In the genomic region with DNA sequence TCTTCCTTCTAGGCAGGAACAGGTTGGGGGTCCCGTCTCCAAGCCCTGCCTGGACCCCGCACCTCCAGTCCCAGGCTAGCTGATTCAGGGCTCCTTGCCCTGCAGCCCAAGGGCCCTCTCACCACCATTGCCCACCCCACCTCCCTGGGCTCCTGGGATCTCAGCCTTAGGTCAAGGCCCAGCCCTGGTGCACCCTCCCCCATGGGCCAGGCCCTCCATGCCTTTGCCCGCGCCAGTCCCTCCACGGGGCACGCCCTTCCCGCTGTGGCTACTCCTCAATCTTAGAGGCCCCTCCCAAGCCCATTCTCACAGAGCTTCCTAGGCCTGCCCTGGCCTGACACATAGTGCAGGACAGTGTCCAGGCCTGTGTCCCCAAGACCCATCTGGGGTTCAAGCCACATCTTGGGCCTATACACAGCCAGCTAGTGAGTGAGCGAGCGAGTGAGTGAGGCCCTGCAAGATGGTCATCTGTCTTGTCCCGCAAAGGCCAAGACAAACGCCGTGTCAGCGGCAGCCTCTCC, we compare ENCODE assay signal across 1 cellular context.
TF ChIP-seq lines count a peak whose summit lies in the region.

No MANE protein-coding gene starts in this region.

TF ChIP-seq in WTC11, 78 proteins besides CTCF, POLR2A, EP300 and RAD21 (continued from another document):
- TF ChIP-seq, protein P1, sequence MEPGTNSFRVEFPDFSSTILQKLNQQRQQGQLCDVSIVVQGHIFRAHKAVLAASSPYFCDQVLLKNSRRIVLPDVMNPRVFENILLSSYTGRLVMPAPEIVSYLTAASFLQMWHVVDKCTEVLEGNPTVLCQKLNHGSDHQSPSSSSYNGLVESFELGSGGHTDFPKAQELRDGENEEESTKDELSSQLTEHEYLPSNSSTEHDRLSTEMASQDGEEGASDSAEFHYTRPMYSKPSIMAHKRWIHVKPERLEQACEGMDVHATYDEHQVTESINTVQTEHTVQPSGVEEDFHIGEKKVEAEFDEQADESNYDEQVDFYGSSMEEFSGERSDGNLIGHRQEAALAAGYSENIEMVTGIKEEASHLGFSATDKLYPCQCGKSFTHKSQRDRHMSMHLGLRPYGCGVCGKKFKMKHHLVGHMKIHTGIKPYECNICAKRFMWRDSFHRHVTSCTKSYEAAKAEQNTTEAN (CRISPR knock-in tag; IDR thresholded peaks at IDR 0.05): no peak
- TF ChIP-seq ZNF317 (CRISPR knock-in tag; IDR thresholded peaks at IDR 0.05; ENCODE audit: borderline replicate concordance, low read depth): no peak
- TF ChIP-seq, protein P2, sequence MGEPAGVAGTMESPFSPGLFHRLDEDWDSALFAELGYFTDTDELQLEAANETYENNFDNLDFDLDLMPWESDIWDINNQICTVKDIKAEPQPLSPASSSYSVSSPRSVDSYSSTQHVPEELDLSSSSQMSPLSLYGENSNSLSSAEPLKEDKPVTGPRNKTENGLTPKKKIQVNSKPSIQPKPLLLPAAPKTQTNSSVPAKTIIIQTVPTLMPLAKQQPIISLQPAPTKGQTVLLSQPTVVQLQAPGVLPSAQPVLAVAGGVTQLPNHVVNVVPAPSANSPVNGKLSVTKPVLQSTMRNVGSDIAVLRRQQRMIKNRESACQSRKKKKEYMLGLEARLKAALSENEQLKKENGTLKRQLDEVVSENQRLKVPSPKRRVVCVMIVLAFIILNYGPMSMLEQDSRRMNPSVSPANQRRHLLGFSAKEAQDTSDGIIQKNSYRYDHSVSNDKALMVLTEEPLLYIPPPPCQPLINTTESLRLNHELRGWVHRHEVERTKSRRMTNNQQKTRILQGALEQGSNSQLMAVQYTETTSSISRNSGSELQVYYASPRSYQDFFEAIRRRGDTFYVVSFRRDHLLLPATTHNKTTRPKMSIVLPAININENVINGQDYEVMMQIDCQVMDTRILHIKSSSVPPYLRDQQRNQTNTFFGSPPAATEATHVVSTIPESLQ (CRISPR knock-in tag; IDR thresholded peaks at IDR 0.05): no peak
- TF ChIP-seq NFATC4 (CRISPR knock-in tag; IDR thresholded peaks at IDR 0.05): no peak
- TF ChIP-seq, protein P3, sequence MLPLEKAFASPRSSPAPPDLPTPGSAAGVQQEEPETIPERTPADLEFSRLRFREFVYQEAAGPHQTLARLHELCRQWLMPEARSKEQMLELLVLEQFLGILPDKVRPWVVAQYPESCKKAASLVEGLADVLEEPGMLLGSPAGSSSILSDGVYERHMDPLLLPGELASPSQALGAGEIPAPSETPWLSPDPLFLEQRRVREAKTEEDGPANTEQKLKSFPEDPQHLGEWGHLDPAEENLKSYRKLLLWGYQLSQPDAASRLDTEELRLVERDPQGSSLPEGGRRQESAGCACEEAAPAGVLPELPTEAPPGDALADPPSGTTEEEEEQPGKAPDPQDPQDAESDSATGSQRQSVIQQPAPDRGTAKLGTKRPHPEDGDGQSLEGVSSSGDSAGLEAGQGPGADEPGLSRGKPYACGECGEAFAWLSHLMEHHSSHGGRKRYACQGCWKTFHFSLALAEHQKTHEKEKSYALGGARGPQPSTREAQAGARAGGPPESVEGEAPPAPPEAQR (CRISPR knock-in tag; IDR thresholded peaks at IDR 0.05): no peak
- no peak for TF ChIP-seq OVOL2 (CRISPR knock-in tag; IDR thresholded peaks at IDR 0.05; ENCODE audit: borderline replicate concordance)
- TF ChIP-seq, protein P4, sequence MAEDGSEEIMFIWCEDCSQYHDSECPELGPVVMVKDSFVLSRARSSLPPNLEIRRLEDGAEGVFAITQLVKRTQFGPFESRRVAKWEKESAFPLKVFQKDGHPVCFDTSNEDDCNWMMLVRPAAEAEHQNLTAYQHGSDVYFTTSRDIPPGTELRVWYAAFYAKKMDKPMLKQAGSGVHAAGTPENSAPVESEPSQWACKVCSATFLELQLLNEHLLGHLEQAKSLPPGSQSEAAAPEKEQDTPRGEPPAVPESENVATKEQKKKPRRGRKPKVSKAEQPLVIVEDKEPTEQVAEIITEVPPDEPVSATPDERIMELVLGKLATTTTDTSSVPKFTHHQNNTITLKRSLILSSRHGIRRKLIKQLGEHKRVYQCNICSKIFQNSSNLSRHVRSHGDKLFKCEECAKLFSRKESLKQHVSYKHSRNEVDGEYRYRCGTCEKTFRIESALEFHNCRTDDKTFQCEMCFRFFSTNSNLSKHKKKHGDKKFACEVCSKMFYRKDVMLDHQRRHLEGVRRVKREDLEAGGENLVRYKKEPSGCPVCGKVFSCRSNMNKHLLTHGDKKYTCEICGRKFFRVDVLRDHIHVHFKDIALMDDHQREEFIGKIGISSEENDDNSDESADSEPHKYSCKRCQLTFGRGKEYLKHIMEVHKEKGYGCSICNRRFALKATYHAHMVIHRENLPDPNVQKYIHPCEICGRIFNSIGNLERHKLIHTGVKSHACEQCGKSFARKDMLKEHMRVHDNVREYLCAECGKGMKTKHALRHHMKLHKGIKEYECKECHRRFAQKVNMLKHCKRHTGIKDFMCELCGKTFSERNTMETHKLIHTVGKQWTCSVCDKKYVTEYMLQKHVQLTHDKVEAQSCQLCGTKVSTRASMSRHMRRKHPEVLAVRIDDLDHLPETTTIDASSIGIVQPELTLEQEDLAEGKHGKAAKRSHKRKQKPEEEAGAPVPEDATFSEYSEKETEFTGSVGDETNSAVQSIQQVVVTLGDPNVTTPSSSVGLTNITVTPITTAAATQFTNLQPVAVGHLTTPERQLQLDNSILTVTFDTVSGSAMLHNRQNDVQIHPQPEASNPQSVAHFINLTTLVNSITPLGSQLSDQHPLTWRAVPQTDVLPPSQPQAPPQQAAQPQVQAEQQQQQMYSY (CRISPR knock-in tag; IDR thresholded peaks at IDR 0.05): no peak
TF ChIP-seq in WTC11: peak in this region for 0.
